In the genomic region with DNA sequence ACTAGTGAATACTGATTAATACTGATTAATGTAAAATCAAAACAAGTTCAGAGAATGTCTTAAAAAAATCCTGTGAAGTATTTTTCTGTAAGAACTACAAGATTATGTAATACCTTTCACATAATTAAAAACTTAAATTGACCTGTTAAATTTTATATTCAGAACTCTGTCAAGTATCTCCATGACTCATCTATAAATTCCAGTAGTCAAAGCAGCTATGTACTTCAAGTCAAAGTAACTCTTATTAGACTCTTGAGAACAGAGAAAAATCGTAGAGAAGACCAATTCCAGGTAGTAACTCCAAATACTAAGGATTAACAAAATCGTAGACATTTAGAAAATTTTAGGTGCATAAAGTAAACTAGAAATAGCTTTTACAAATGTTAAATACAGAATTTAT, we compare ENCODE assay signal across 27 cellular contexts.
A peak's percentile ranks its signal among the peaks of the same experiment; 100 is the strongest.
DNase-seq lines count a peak whose midpoint lies in the region; ATAC-seq, FAIRE-seq and TF ChIP-seq lines count a peak whose summit lies in the region.
"Had no signal": no experiment of that assay in that cellular context is flagged by ENCODE, and none has a peak within 500 bp of the region (broad histone marks: within the 10 kb centered on the region; RNA-seq: fewer than 3 reads in every experiment).

No MANE protein-coding gene starts in this region.

- H3K4me1 Mint-ChIP-seq in HFFc6 (ENCODE audit: low read depth): peaks cover 11% of the 10 kb centered on the region
- H3K4me1 Mint-ChIP-seq: activated naive CD8-positive, alpha-beta T cell treated with anti-CD3 and anti-CD28 coated beads, Interleukin-2, amount 50 U/mL, for 24 hours had no signal

- H3K79me1 ChIP-seq in mesendoderm (ENCODE audit: low read length): no peaks in the 10 kb centered on the region

- H3K9me3 Mint-ChIP-seq in HFFc6: no peaks in the 10 kb centered on the region
- H3K9me3 Mint-ChIP-seq: activated naive CD8-positive, alpha-beta T cell treated with anti-CD3 and anti-CD28 coated beads, Interleukin-2, amount 50 U/mL, for 24 hours; memory B cell; T-helper 2 cell treated with Interferon-gamma antibody and Interleukin-4, amounts not matched to agents 5 μg/mL and 100 μg/mL, for 36 hours had no signal

- H3K36me3 Mint-ChIP-seq in HFFc6 (ENCODE audit: low read depth): no peaks in the 10 kb centered on the region

- no peak for TF ChIP-seq POLR2A in A549 (IDR thresholded peaks at IDR 0.05; ENCODE audit: low read length)

- CTCF ChIA-PET in A549 (lab: Yijun Ruan, JAX): no interaction called here

- H3K9ac ChIP-seq in mesendoderm (ENCODE audit: low read length): no peak overlapping the region
- H3K9ac ChIP-seq: BLaER1 treated with 17β-estradiol and CSF1 and Interleukin-3, amounts not matched to agents 10 nM and 100 nM had no signal

- no peak overlapping the region for H3K4me2 ChIP-seq in A549
- H3K4me2 ChIP-seq in mesendoderm (ENCODE audit: low read length): no peak overlapping the region
- H3K4me2 ChIP-seq: BLaER1 treated with 17β-estradiol and CSF1 and Interleukin-3, amounts not matched to agents 10 nM and 100 nM had no signal

- no peak for TF ChIP-seq RAD21 in A549 (conservative IDR thresholded peaks at IDR 0.05 in 1 of 2, IDR thresholded peaks at IDR 0.05 in 1 of 2)

- H3K27ac Mint-ChIP-seq in HFFc6: peak overlapping the region; percentile 0; the same call in 1 of the 2 replicates
- H3K27ac Mint-ChIP-seq: activated naive CD8-positive, alpha-beta T cell treated with anti-CD3 and anti-CD28 coated beads, Interleukin-2, amount 50 U/mL, for 24 hours; memory B cell; T-helper 2 cell treated with Interferon-gamma antibody and Interleukin-4, amounts not matched to agents 5 μg/mL and 100 μg/mL, for 36 hours had no signal

- H3K4me3 ChIP-seq in A549 (no peak overlapping the region), astrocyte of the spinal cord (ENCODE audit: low read depth, low read length) (no peak overlapping the region), fibroblast of villous mesenchyme (ENCODE audit: low read depth, low read length) (no peak overlapping the region), mesendoderm (ENCODE audit: low read length) (no peak overlapping the region)
- H3K4me3 ChIP-seq: BLaER1 treated with 17β-estradiol and CSF1 and Interleukin-3, amounts not matched to agents 10 nM and 100 nM; gastroesophageal sphincter; HAP-1; Peyer's patch; upper lobe of right lung had no signal

- H4K5ac ChIP-seq in mesendoderm (ENCODE audit: low read length): no peak overlapping the region

- peak; percentile 56 for FAIRE-seq in A549 (lab: Jason Lieb, UNC)

- POLR2A ChIA-PET in A549 (lab: Yijun Ruan, JAX): no interaction called here

- DNase-seq in A549 (ENCODE audit: low read depth in 1 of 2, low spot score in 1 of 2) (no peak), HFFc6 (no peak), astrocyte of the spinal cord (ENCODE audit: low read depth, low spot score) (peak; percentile 10), fibroblast of villous mesenchyme (ENCODE audit: low read depth) (peak; percentile 17), cerebellum (ENCODE audit: low spot score) (no peak), mesendoderm (no peak), hippocampal formation (lab: John Stamatoyannopoulos, UW) (no peak)
- no peak for DNase-seq in stimulated activated naive CD4-positive, alpha-beta T cell (lab: John Stamatoyannopoulos, UW)
- DNase-seq: activated CD4-positive, alpha-beta T cell treated with anti-CD3 and anti-CD28 coated beads, Interleukin-2, amount 50 U/mL, for 48 hours; activated CD8-positive, alpha-beta memory T cell treated with anti-CD3 and anti-CD28 coated beads, Interleukin-2, amount 50 U/mL, for 48 hours; activated gamma-delta T cell; activated naive CD8-positive, alpha-beta T cell treated with anti-CD3 and anti-CD28 coated beads, Interleukin-2, amount 50 U/mL, for 24 hours; KBM-7; kidney; MM.1S; NCI-H1417 treated with DMSO at 0.1 percent for 48 hours; NCI-H510A; NK-92 treated with Interleukin-12 subunit alpha and Interleukin-12 subunit beta, amount 100 ng/mL, for 24 hours; nucleus accumbens; Peyer's patch; retina; upper lobe of right lung had no signal

- in situ Hi-C loops in astrocyte of the spinal cord (cut with HindIII; ENCODE audit: low sequenced_read_pairs): no loop called here

- no peaks in the 10 kb centered on the region for H3K79me2 ChIP-seq in mesendoderm (ENCODE audit: control insufficient read depth, insufficient read depth, low read length)

- no peak overlapping the region for H3K4ac ChIP-seq in mesendoderm (ENCODE audit: low read depth, low read length)

- no peak overlapping the region for H3K23ac ChIP-seq in mesendoderm (ENCODE audit: low read length)

- no peak overlapping the region for H2BK5ac ChIP-seq in mesendoderm (ENCODE audit: low read length)

- H3K36me3 ChIP-seq in mesendoderm (ENCODE audit: control insufficient read depth, insufficient read depth, low read length): no peaks in the 10 kb centered on the region
- H3K36me3 ChIP-seq: gastroesophageal sphincter, Peyer's patch, upper lobe of right lung had no signal

- H3K4me1 ChIP-seq in A549 (no peaks in the 10 kb centered on the region; the same call in 2 of the 3 replicates), mesendoderm (ENCODE audit: control insufficient read depth, low read depth, low read length) (no peaks in the 10 kb centered on the region)
- H3K4me1 ChIP-seq: BLaER1 treated with 17β-estradiol and CSF1 and Interleukin-3, amounts not matched to agents 10 nM and 100 nM; gastroesophageal sphincter; Peyer's patch; upper lobe of right lung had no signal

- H4K8ac ChIP-seq in mesendoderm (ENCODE audit: low read depth, low read length): no peak overlapping the region

- H3K27me3 ChIP-seq in mesendoderm (ENCODE audit: insufficient read depth, low read length, poor library complexity): no peaks in the 10 kb centered on the region
- H3K27me3 ChIP-seq: BLaER1 treated with 17β-estradiol and CSF1 and Interleukin-3, amounts not matched to agents 10 nM and 100 nM; gastroesophageal sphincter; Peyer's patch; upper lobe of right lung had no signal

- H3K27ac ChIP-seq in A549 (no peak overlapping the region), mesendoderm (ENCODE audit: low read depth, low read length) (no peak overlapping the region)
- H3K27ac ChIP-seq: BLaER1 treated with 17β-estradiol and CSF1 and Interleukin-3, amounts not matched to agents 10 nM and 100 nM; gastroesophageal sphincter; Peyer's patch; upper lobe of right lung had no signal

- no peaks in the 10 kb centered on the region for H3K9me3 ChIP-seq in A549
- H3K9me3 ChIP-seq: BLaER1 treated with 17β-estradiol and CSF1 and Interleukin-3, amounts not matched to agents 10 nM and 100 nM; gastroesophageal sphincter; HAP-1; Peyer's patch; upper lobe of right lung had no signal

- WGBS in A549 (ENCODE audit: missing lambda C conversion rate): 53% methylated on average over 2 of the region's 2 CpGs
- no CpG with 5 or more reads among the region's 2 CpGs for WGBS in mesendoderm (ENCODE audit: extremely low coverage, insufficient coverage, low lambda C conversion rate)

- no peak overlapping the region for H3K4me3 Mint-ChIP-seq in HFFc6
- H3K4me3 Mint-ChIP-seq: activated naive CD8-positive, alpha-beta T cell treated with anti-CD3 and anti-CD28 coated beads, Interleukin-2, amount 50 U/mL, for 24 hours; memory B cell; T-helper 2 cell treated with Interferon-gamma antibody and Interleukin-4, amounts not matched to agents 5 μg/mL and 100 μg/mL, for 36 hours had no signal

- no peak overlapping the region for H3K56ac ChIP-seq in mesendoderm (ENCODE audit: low read length)

- no peaks in the 10 kb centered on the region for H3K27me3 Mint-ChIP-seq in HFFc6 (ENCODE audit: insufficient read depth)
- H3K27me3 Mint-ChIP-seq: activated naive CD8-positive, alpha-beta T cell treated with anti-CD3 and anti-CD28 coated beads, Interleukin-2, amount 50 U/mL, for 24 hours; memory B cell had no signal

- no peak overlapping the region for H3K18ac ChIP-seq in mesendoderm (ENCODE audit: low read length)

- no peak overlapping the region for H2AK5ac ChIP-seq in mesendoderm (ENCODE audit: low read length)

- no peak overlapping the region for H2BK15ac ChIP-seq in mesendoderm (replicated peaks; ENCODE audit: low read depth)

- no peak overlapping the region for H2BK120ac ChIP-seq in mesendoderm (ENCODE audit: low read depth, low read length)

- no peak for TF ChIP-seq EP300 in A549 (IDR thresholded peaks at IDR 0.05)

- no peak for TF ChIP-seq CTCF in A549 (IDR thresholded peaks at IDR 0.05)
- TF ChIP-seq CTCF in HFFc6 (IDR thresholded peaks at IDR 0.05): no peak
- TF ChIP-seq CTCF in astrocyte of the spinal cord (IDR thresholded peaks at IDR 0.05; ENCODE audit: low read depth, low read length): no peak
- TF ChIP-seq CTCF in fibroblast of villous mesenchyme (IDR thresholded peaks at IDR 0.05; ENCODE audit: insufficient read depth, low read depth, low read length): no peak

- no peak for ATAC-seq in A549
- ATAC-seq: activated naive CD8-positive, alpha-beta T cell treated with anti-CD3 and anti-CD28 coated beads, Interleukin-2, amount 50 U/mL, for 24 hours; gastroesophageal sphincter; upper lobe of right lung had no signal

TF ChIP-seq in A549, 52 proteins besides CTCF, POLR2A, EP300 and RAD21:
- TF ChIP-seq KDM5A (IDR thresholded peaks at IDR 0.05) (no peak), BHLHE40 (IDR thresholded peaks at IDR 0.05; ENCODE audit: low read depth, low read length) (no peak), TFCP2L1 (CRISPR knock-in tag; IDR thresholded peaks at IDR 0.05) (no peak), MYC (IDR thresholded peaks at IDR 0.05; ENCODE audit: borderline replicate concordance, low read length) (no peak), FOSL2 (IDR thresholded peaks at IDR 0.05) (no peak), FOSL2 (CRISPR knock-in tag; IDR thresholded peaks at IDR 0.05) (no peak), MAFK (IDR thresholded peaks at IDR 0.05; ENCODE audit: partially characterized antibody) (no peak), MAZ (IDR thresholded peaks at IDR 0.05; ENCODE audit: borderline replicate concordance, low read depth, low read length) (no peak), POLR2AphosphoS2 (conservative IDR thresholded peaks at IDR 0.05; ENCODE audit: low read length) (no peak)

Comparison
In these comparisons a context has a peak if more than half of its experiments do, and no peak if none do; other contexts are left out.
1. DNase-seq: peak in astrocyte of the spinal cord (single experiment) and fibroblast of villous mesenchyme (single experiment); none in A549 (0 of 2), HFFc6 (single experiment), cerebellum (single experiment), mesendoderm (single experiment), stimulated activated naive CD4-positive, alpha-beta T cell (0 of 6) and hippocampal formation (0 of 2).